7 cellular contexts compared by ENCODE assay signal in genomic region chr6:160578515-160578914, GRCh38.
DNase-seq lines count a peak whose midpoint lies in the region; ATAC-seq, FAIRE-seq and TF ChIP-seq lines count a peak whose summit lies in the region.
"Not testable (repeated sequence)": the region's sequence is repeated elsewhere in the genome, so short reads cannot be mapped to it uniquely, and the experiment has no call there.

No MANE protein-coding gene starts in this region.

- FAIRE-seq in HepG2 (lab: Jason Lieb, UNC): peak; percentile 72

- TF ChIP-seq CTCF in GM23338 (conservative IDR thresholded peaks at IDR 0.05; ENCODE audit: low read depth in 2 of 2): peak; percentile 50 to 56; a peak in 3 of 4 replicates
- peak; percentile 11 for TF ChIP-seq CTCF in NB4 (IDR thresholded peaks at IDR 0.05; ENCODE audit: low read depth, low read length)
- not testable (repeated sequence) for TF ChIP-seq CTCF in WTC11 (IDR thresholded peaks at IDR 0.05); HepG2 (CRISPR knock-in tag; IDR thresholded peaks at IDR 0.05)
- TF ChIP-seq CTCF in endodermal cell (conservative IDR thresholded peaks at IDR 0.05): peak; percentile 42

- H3K36me3 Mint-ChIP-seq in GM23338 (ENCODE audit: low read depth) (peaks cover 10% of the 10 kb centered on the region; the same call in 1 of the 3 replicates), WTC11 (peaks cover 17% of the 10 kb centered on the region)
- H3K36me3 Mint-ChIP-seq in endodermal cell (ENCODE audit: low read depth): not testable (repeated sequence)

- H3K9me3 Mint-ChIP-seq in GM23338 (peaks cover 70% of the 10 kb centered on the region), WTC11 (peaks cover 59% of the 10 kb centered on the region), endodermal cell (peaks cover 63% of the 10 kb centered on the region)

- not testable (repeated sequence) for H3K27ac ChIP-seq in GM23338 (ENCODE audit: low read depth); endodermal cell (ENCODE audit: low read depth, low read length); HepG2 (ENCODE audit: extremely low read length, insufficient read depth, low read length)

- ATAC-seq in GM23338 (peak; percentile 67), WTC11 (peak; percentile 92), HepG2 (peak; percentile 98)

- DNase-seq in GM23338 (ENCODE audit: low spot score) (peak; percentile 51), HT-29 (ENCODE audit: low spot score) (peak; percentile 25), NB4 (ENCODE audit: low read depth) (peak; percentile 5), OCI-M1 (lab: John Stamatoyannopoulos, UW) (peak; percentile 11), HepG2 (ENCODE audit: low spot score) (peak; percentile 28)
- not testable (repeated sequence) for DNase-seq in WTC11 (ENCODE audit: low spot score); endodermal cell

- not testable (repeated sequence) for H3K27ac Mint-ChIP-seq in GM23338, WTC11, endodermal cell

- not testable (repeated sequence) for H3K27me3 ChIP-seq in GM23338 (ENCODE audit: insufficient read depth); endodermal cell (ENCODE audit: control insufficient read depth, insufficient read depth, low read length, poor library complexity, severe bottlenecking); HepG2 (ENCODE audit: control insufficient read depth in 1 of 2, insufficient read depth in 2 of 2, low read length in 2 of 2)

- H3K4me1 Mint-ChIP-seq in GM23338, WTC11, endodermal cell: not testable (repeated sequence)

- not testable (repeated sequence) for H3K9ac ChIP-seq in endodermal cell (ENCODE audit: extremely low read depth, low read length, poor library complexity, severe bottlenecking); HepG2 (ENCODE audit: insufficient read depth, low read depth, low read length)

- not testable (repeated sequence) for H3K79me2 ChIP-seq in GM23338 (replicated peaks; ENCODE audit: insufficient read depth); HepG2 (ENCODE audit: insufficient read depth, low read length)

- not testable (repeated sequence) for H3K27me3 Mint-ChIP-seq in GM23338 (ENCODE audit: insufficient read depth, low read depth, poor library complexity); WTC11 (ENCODE audit: low read depth); endodermal cell (ENCODE audit: insufficient read depth)

- TF ChIP-seq EP300 in HepG2 (IDR thresholded peaks at IDR 0.05; ENCODE audit: low read depth in 2 of 2, low read length in 2 of 2); HepG2 (CRISPR knock-in tag; IDR thresholded peaks at IDR 0.05; ENCODE audit: borderline replicate concordance): not testable (repeated sequence)

- H3K4me2 ChIP-seq in GM23338; HepG2 (ENCODE audit: low read depth, low read length): not testable (repeated sequence)

- H3K9me3 ChIP-seq in endodermal cell (ENCODE audit: control insufficient read depth, low read length): peaks cover 32% of the 10 kb centered on the region
- H3K9me3 ChIP-seq in HepG2 (ENCODE audit: low read length): not testable (repeated sequence)

- intact Hi-C loops in HepG2 (cut with micrococcal nuclease; ENCODE audit: unreplicated experiment): not testable (repeated sequence)

- H3K36me3 ChIP-seq in GM23338 (ENCODE audit: insufficient read depth); endodermal cell (ENCODE audit: control insufficient read depth, insufficient read depth, low read length); HepG2 (replicated peaks in 1 of 2; ENCODE audit: control insufficient read depth in 1 of 2, insufficient read depth in 2 of 2, low read length in 2 of 2): not testable (repeated sequence)

- not testable (repeated sequence) for TF ChIP-seq RAD21 in HepG2 (CRISPR knock-in tag; IDR thresholded peaks at IDR 0.05)

- H4K20me1 ChIP-seq in GM23338 (replicated peaks; ENCODE audit: insufficient read depth); HepG2 (ENCODE audit: insufficient read depth, low read length): not testable (repeated sequence)

- H3K9me2 ChIP-seq in GM23338 (ENCODE audit: insufficient read depth): not testable (repeated sequence)

- not testable (repeated sequence) for BruUV-seq in HepG2 (replicated peaks; lab: Mats Ljungman, UMichigan)

- 17 to 64% methylated on average over 1 to 5 of the region's 5 CpGs for WGBS in endodermal cell (ENCODE audit: insufficient coverage in 1 of 2, insufficient read length in 1 of 2), 2 experiments
- WGBS in HepG2 (ENCODE audit: low lambda C conversion rate): 7% methylated on average over 5 of the region's 5 CpGs

- H3K4me3 ChIP-seq in GM23338; NB4 (ENCODE audit: low read depth, low read length); endodermal cell (ENCODE audit: low read length); HepG2 (replicated peaks in 1 of 3; ENCODE audit: insufficient read depth in 1 of 3, low read depth in 2 of 3, low read length in 3 of 3): not testable (repeated sequence)

- H3F3A ChIP-seq in GM23338 (replicated peaks; ENCODE audit: low read depth): not testable (repeated sequence)

- CTCF ChIA-PET in WTC11 (lab: Charles Lee); HepG2 (lab: Yijun Ruan, JAX; ENCODE audit: low intra/inter-chr PET ratio, low total read pairs): not testable (repeated sequence)

- in situ Hi-C loops in HepG2 (cut with HindIII; ENCODE audit: extremely low pct_ligation_motif_present, low pct_unique_long_range_greater_than_20kb): not testable (repeated sequence)

- H3K4me1 ChIP-seq in GM23338 (ENCODE audit: insufficient read depth); endodermal cell (ENCODE audit: control insufficient read depth, insufficient read depth, low read length); HepG2 (ENCODE audit: insufficient read depth, low read length): not testable (repeated sequence)

- not testable (repeated sequence) for TF ChIP-seq POLR2A in NB4 (IDR thresholded peaks at IDR 0.05; ENCODE audit: extremely low read depth, insufficient read length); HepG2 (IDR thresholded peaks at IDR 0.05; ENCODE audit: insufficient read depth in 1 of 2, low read depth in 2 of 2, low read length in 2 of 2)

- H3K4me3 Mint-ChIP-seq in GM23338, WTC11, endodermal cell: not testable (repeated sequence)

- 0 out of 2 replicates have a peak overlapping the region, but pooled peaks have one; percentile 17 for H2AFZ ChIP-seq in GM23338
- not testable (repeated sequence) for H2AFZ ChIP-seq in HepG2 (ENCODE audit: low read length)

- POLR2A ChIA-PET in WTC11 (lab: Charles Lee); HepG2 (lab: Yijun Ruan, JAX): not testable (repeated sequence)
